In the genomic region with DNA sequence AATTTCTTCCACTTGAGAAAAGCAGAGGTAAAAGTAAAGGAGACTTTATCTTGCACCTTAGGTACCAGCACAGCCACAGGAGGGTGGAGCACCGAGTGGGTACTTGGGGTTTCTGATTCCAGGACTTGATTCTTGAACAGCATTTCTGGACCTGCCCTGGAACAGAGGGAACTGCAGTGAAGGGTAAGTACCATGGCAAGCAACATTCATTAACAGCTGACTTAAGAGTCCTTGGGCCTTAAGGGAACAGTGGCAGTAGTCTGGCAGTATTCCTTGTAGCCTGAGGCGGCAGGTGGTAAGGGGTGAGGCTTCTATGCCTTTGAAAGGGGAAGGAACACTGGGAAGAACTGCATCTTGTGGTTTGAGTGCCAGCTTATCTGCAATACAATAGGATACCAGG, we compare ENCODE assay signal across 3 cellular contexts.
"Had no signal": no experiment of that assay in that cellular context is flagged by ENCODE, and none has a peak within 500 bp of the region (broad histone marks: within the 10 kb centered on the region; RNA-seq: fewer than 3 reads in every experiment).

No MANE protein-coding gene starts in this region.

- H3K4me3 ChIP-seq: GM12878 had no signal

- ATAC-seq: GM12878 had no signal

- DNase-seq: GDM1, GF-D8 had no signal
